Comparison of ENCODE assay signal across 9 cellular contexts in the genomic region with DNA sequence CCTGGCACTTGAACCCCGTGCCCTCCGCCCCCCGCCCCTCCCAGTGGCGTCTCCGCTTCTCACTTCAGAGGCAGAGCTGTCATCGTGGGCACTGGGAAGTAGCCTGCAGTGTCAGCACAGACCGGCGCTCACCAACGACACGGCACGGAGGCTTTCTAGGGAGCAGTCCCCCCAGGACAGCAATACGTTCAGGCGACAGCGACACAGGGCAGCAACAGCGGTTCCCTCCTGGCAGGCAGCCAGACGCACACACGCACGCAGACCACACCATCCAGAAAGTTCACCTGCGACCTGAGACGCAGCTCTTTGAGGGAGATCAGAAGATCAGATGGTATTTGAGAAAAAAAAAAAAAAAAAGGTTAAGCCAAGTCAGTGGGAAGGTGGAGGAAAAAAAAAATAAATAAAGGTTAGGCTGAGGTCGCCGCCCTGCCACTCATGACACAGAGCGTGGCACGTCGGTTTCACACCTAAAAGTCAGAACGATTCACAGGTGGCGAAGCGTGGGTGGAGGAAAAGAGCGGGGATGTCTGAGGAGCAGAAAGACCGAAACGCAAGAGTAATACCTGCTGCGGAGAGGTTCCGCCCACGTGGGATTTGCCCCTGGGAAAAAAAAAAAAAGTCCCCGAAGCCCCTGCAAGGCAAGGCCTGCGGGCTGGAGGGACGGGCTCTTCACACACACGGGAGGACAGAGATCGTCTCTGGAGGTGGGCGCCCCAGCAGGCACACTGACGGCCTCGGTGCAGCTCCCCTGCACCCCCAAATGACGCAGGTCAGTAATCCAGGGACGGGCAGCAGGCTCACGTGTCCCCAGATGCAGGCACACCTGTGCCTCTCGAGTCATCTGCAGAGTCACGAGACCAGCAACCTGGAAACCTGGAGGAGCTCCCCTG.
DNase-seq lines count a peak whose midpoint lies in the region; ATAC-seq and TF ChIP-seq lines count a peak whose summit lies in the region.
"Had no signal": no experiment of that assay in that cellular context is flagged by ENCODE, and none has a peak within 500 bp of the region (broad histone marks: within the 10 kb centered on the region; RNA-seq: fewer than 3 reads in every experiment).

No MANE protein-coding gene starts in this region.

- H3K9me3 Mint-ChIP-seq in activated T-helper 1 cell treated with anti-CD3 and anti-CD28 coated beads, Interleukin-12 subunit alpha, Interleukin-12 subunit beta, Interleukin-2, Interleukin-4 antibody, amounts not matched to agents 30 ng/mL and 10 ng/mL and 1 ng/mL, durations not matched to agents 14 hours and 24 hours and 36 hours: no peaks in the 10 kb centered on the region
- H3K9me3 Mint-ChIP-seq in Caco-2 (ENCODE audit: unreplicated experiment): no peaks in the 10 kb centered on the region

- H3K4me3 Mint-ChIP-seq in activated T-helper 1 cell treated with anti-CD3 and anti-CD28 coated beads, Interleukin-12 subunit alpha, Interleukin-12 subunit beta, Interleukin-2, Interleukin-4 antibody, amounts not matched to agents 30 ng/mL and 10 ng/mL and 1 ng/mL, durations not matched to agents 14 hours and 24 hours and 36 hours: peak overlapping the region; percentile 71
- H3K4me3 Mint-ChIP-seq in Caco-2 (ENCODE audit: unreplicated experiment): no peak overlapping the region

- H3K27me3 ChIP-seq in Caco-2 (replicated peaks; ENCODE audit: control insufficient read depth, insufficient read depth, low read length): no peaks in the 10 kb centered on the region

- no peaks in the 10 kb centered on the region for H3K4me1 ChIP-seq in Caco-2

- peaks cover 22% of the 10 kb centered on the region for H3K4me1 Mint-ChIP-seq in activated T-helper 1 cell treated with anti-CD3 and anti-CD28 coated beads, Interleukin-12 subunit alpha, Interleukin-12 subunit beta, Interleukin-2, Interleukin-4 antibody, amounts not matched to agents 30 ng/mL and 10 ng/mL and 1 ng/mL, durations not matched to agents 14 hours and 24 hours and 36 hours (ENCODE audit: low read depth)
- peaks cover 2% of the 10 kb centered on the region for H3K4me1 Mint-ChIP-seq in Caco-2 (ENCODE audit: low read depth, unreplicated experiment)

- H3K27ac ChIP-seq in KOPT-K1 (ENCODE audit: low read depth, low read length, poor library complexity, severe bottlenecking): peak overlapping the region; percentile 16
- H3K27ac ChIP-seq: 22Rv1 had no signal

- DNase-seq in DMS53 (lab: John Stamatoyannopoulos, UW) (peak; percentile 56), DMS53 treated with DMSO at 0.1 percent for 48 hours (lab: John Stamatoyannopoulos, UW; ENCODE audit: unreplicated experiment) (no peak), Caco-2 (no peak), NK-92 (lab: John Stamatoyannopoulos, UW; ENCODE audit: unreplicated experiment) (no peak)
- peak; percentile 52 for DNase-seq in activated T-helper 1 cell treated with anti-CD3 and anti-CD28 coated beads, Interleukin-12 subunit alpha, Interleukin-12 subunit beta, Interleukin-2, Interleukin-4 antibody, amounts not matched to agents 30 ng/mL and 10 ng/mL and 1 ng/mL, durations not matched to agents 14 hours and 24 hours and 36 hours (ENCODE audit: low spot score)
- peak; percentile 85 to 89 for DNase-seq in stimulated activated CD4-positive, alpha-beta T cell treated with anti-CD3 and anti-CD28 coated beads, Interleukin-15, amount 100 ng/mL, for 48 hours (ENCODE audit: low read depth in 2 of 2)

- CTCF ChIA-PET in Caco-2 (lab: Charles Lee): no interaction called here

- BruUV-seq in Caco-2 (replicated peaks; lab: Mats Ljungman, UMichigan): no TSS peak

- intact Hi-C loops in activated T-helper 1 cell treated with anti-CD3 and anti-CD28 coated beads, Interleukin-12 subunit alpha, Interleukin-12 subunit beta, Interleukin-2, Interleukin-4 antibody, amounts not matched to agents 30 ng/mL and 10 ng/mL and 1 ng/mL, durations not matched to agents 14 hours and 24 hours and 36 hours (cut with micrococcal nuclease): loop anchor here (1.0 to 2.0 kb wide), 4 partner anchors 9 to 132 kb away; a partner anchor contains a TSS
- intact Hi-C loops in Caco-2 (cut with micrococcal nuclease; ENCODE audit: unreplicated experiment): no loop called here

- peaks cover 9% of the 10 kb centered on the region for H3K27me3 Mint-ChIP-seq in activated T-helper 1 cell treated with anti-CD3 and anti-CD28 coated beads, Interleukin-12 subunit alpha, Interleukin-12 subunit beta, Interleukin-2, Interleukin-4 antibody, amounts not matched to agents 30 ng/mL and 10 ng/mL and 1 ng/mL, durations not matched to agents 14 hours and 24 hours and 36 hours (ENCODE audit: insufficient read depth)
- H3K27me3 Mint-ChIP-seq in Caco-2 (ENCODE audit: insufficient read depth, unreplicated experiment): no peaks in the 10 kb centered on the region

- POLR2A ChIA-PET in Caco-2 (lab: Charles Lee): no interaction called here

- no peak overlapping the region for H3K4me3 ChIP-seq in Caco-2 (ENCODE audit: low read depth, low read length)

- H3K27ac Mint-ChIP-seq in activated T-helper 1 cell treated with anti-CD3 and anti-CD28 coated beads, Interleukin-12 subunit alpha, Interleukin-12 subunit beta, Interleukin-2, Interleukin-4 antibody, amounts not matched to agents 30 ng/mL and 10 ng/mL and 1 ng/mL, durations not matched to agents 14 hours and 24 hours and 36 hours: peak overlapping the region; percentile 79
- no peak overlapping the region for H3K27ac Mint-ChIP-seq in Caco-2 (ENCODE audit: unreplicated experiment)

- no peak for ATAC-seq in HG03039 (IDR thresholded peaks at IDR 0.05; ENCODE audit: unreplicated experiment)

- no peak for TF ChIP-seq CTCF in Caco-2 (IDR thresholded peaks at IDR 0.05; ENCODE audit: insufficient read depth in 1 of 2, low read depth in 1 of 2, low read length in 1 of 2, severe bottlenecking in 1 of 2, unreplicated experiment in 1 of 2)

- H3K9me3 ChIP-seq in KOPT-K1 (ENCODE audit: insufficient read depth, low read length, poor library complexity, severe bottlenecking) (no peaks in the 10 kb centered on the region), Caco-2 (no peaks in the 10 kb centered on the region)

- H3K36me3 ChIP-seq in KOPT-K1 (ENCODE audit: insufficient read depth, low read length) (no peaks in the 10 kb centered on the region), Caco-2 (ENCODE audit: control insufficient read depth, insufficient read depth, low read length) (no peaks in the 10 kb centered on the region)

- H3K36me3 Mint-ChIP-seq in activated T-helper 1 cell treated with anti-CD3 and anti-CD28 coated beads, Interleukin-12 subunit alpha, Interleukin-12 subunit beta, Interleukin-2, Interleukin-4 antibody, amounts not matched to agents 30 ng/mL and 10 ng/mL and 1 ng/mL, durations not matched to agents 14 hours and 24 hours and 36 hours (ENCODE audit: low read depth): no peaks in the 10 kb centered on the region
- no peaks in the 10 kb centered on the region for H3K36me3 Mint-ChIP-seq in Caco-2 (ENCODE audit: insufficient read depth, unreplicated experiment)

Comparison
In these comparisons a context has a peak if more than half of its experiments do, and no peak if none do; other contexts are left out.
1. DNase-seq: peak in DMS53 (single experiment), activated T-helper 1 cell treated with anti-CD3 and anti-CD28 coated beads, Interleukin-12 subunit alpha, Interleukin-12 subunit beta, Interleukin-2, Interleukin-4 antibody, amounts not matched to agents 30 ng/mL and 10 ng/mL and 1 ng/mL, durations not matched to agents 14 hours and 24 hours and 36 hours (single experiment) and stimulated activated CD4-positive, alpha-beta T cell treated with anti-CD3 and anti-CD28 coated beads, Interleukin-15, amount 100 ng/mL, for 48 hours (2 of 2); none in DMS53 treated with DMSO at 0.1 percent for 48 hours (single experiment), Caco-2 (0 of 2) and NK-92 (single experiment).